29 cellular contexts compared by ENCODE assay signal in genomic region chr15:32132850-32133249, GRCh38.
"Had no signal": no experiment of that assay in that cellular context is flagged by ENCODE, and none has a peak within 500 bp of the region (broad histone marks: within the 10 kb centered on the region; RNA-seq: fewer than 3 reads in every experiment).

No MANE protein-coding gene starts in this region.

- FAIRE-seq: astrocyte, colon, TTC549 had no signal

- ATAC-seq: activated CD4-positive, CD25-positive, alpha-beta regulatory T cell treated with anti-CD3 and anti-CD28 coated beads, Interleukin-2, amount 50 U/mL, for 24 hours; activated CD8-positive, alpha-beta T cell treated with anti-CD3 and anti-CD28 coated beads for 36 hours; activated T-cell treated with anti-CD3 and anti-CD28 coated beads, Interleukin-2, amount 50 U/mL, for 4 hours; activated T-helper 17 cell treated with anti-CD3 and anti-CD28 coated beads, Interleukin-2, amount 50 U/mL, for 72 hours; effector memory CD8-positive, alpha-beta T cell; gastroesophageal sphincter had no signal

- H3K4me1 ChIP-seq: esophagus squamous epithelium, gastroesophageal sphincter had no signal

- H3K4me3 ChIP-seq: esophagus squamous epithelium, gastroesophageal sphincter had no signal

- H3K36me3 ChIP-seq: esophagus squamous epithelium, gastroesophageal sphincter had no signal

- DNase-seq: activated B cell treated with CpG ODN at 0.5 μM for 24 hours; activated CD4-positive, alpha-beta T cell treated with anti-CD3 and anti-CD28 coated beads for 48 hours; activated CD4-positive, alpha-beta T cell treated with anti-CD3 and anti-CD28 coated beads, Interleukin-2, amount 50 U/mL, for 1 hour; activated CD4-positive, alpha-beta T cell treated with anti-CD3 and anti-CD28 coated beads, Interleukin-2, amount 50 U/mL, for 48 hours; activated CD8-positive, alpha-beta memory T cell treated with anti-CD3 and anti-CD28 coated beads for 24 hours; activated CD8-positive, alpha-beta T cell treated with anti-CD3 and anti-CD28 coated beads for 36 hours; activated effector memory CD4-positive, alpha-beta T cell treated with Interleukin-2 at 50 U/mL for 16 hours; activated gamma-delta T cell treated with Interleukin-2 at 50 U/mL for 16 hours; activated naive CD4-positive, alpha-beta T cell treated with anti-CD3 and anti-CD28 coated beads, Interleukin-2, amount 50 U/mL, for 16 hours; activated naive CD4-positive, alpha-beta T cell treated with Interleukin-2 at 50 U/mL for 16 hours; activated T-cell treated with anti-CD3 and anti-CD28 coated beads, Interleukin-2, amount 50 U/mL, for 4 hours; amniotic stem cell; anterior cingulate cortex; caudate nucleus; cortex of kidney; dermis blood vessel endothelial cell; effector CD4-positive, alpha-beta T cell; effector memory CD8-positive, alpha-beta T cell; erythroblast; esophagus squamous epithelium; foreskin melanocyte; T-helper 2 cell had no signal

- H3K9me3 ChIP-seq: esophagus squamous epithelium, gastroesophageal sphincter had no signal

- H3K27me3 ChIP-seq: esophagus squamous epithelium had no signal

- H3K27ac ChIP-seq: esophagus squamous epithelium, gastroesophageal sphincter, VCaP had no signal
